Comparison of ENCODE assay signal across 8 cellular contexts in the genomic region with DNA sequence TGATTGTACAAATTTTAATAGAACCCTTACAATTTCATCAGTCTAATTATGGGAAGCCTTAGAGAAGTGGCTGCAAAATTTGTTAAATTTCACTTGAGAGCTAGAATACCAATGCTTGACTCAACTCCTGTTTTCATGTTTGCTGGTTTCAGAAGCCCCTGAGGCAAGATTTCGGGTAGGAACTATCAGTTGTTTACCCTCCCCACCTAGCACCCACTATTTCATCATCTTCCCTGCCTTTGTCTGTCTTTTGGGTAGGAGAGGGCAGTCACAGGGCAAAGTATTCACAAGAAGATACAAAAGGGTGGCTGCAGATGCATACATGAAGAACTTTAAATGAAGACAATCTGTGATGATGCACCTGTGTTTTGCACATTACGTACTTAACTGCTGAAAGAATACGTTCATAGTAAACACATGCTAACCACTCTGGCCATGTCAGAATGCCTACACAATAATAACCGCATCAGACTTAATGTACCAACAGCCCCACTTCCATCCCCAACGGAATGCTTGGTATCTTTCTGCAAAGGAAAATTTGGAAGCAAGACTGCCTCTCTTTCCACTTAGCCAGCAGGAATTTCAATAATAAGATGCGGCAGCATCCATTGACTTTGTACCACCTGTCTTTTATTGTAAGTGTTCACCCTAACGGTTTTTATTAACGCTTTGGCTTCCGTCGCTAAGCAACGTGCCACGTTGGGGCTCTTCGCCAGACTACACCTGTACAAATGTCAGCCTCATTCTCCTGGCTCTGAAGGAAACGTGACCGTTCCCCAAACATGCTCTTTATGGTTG. TPM values are rescaled to one million over a fixed set of nuclear protein-coding genes. Genes with fewer than 3 reads are reported as not detected.
A peak's percentile ranks its signal among the peaks of the same experiment; 100 is the strongest.
DNase-seq lines count a peak whose midpoint lies in the region; ATAC-seq and TF ChIP-seq lines count a peak whose summit lies in the region.

No MANE protein-coding gene starts in this region.

- no peaks in the 10 kb centered on the region for H3K9me3 ChIP-seq in Panc1 (ENCODE audit: control insufficient read depth, insufficient read depth, low read depth, low read length)

- H3K27ac ChIP-seq in Panc1 (ENCODE audit: low read length) = no peak overlapping the region

- CTCF ChIA-PET in activated CD4-positive, alpha-beta T cell treated with anti-CD3 and anti-CD28 coated beads, Interleukin-2, amount 10 ng/mL, durations not matched to agents 7 days and 5 days (lab: Charles Lee) = interaction anchor here (0.6 to 4.2 kb wide), 5 partner anchors 12 to 377 kb away, joined by 3 to 16 read pairs (median 5); no protein-coding TSS in a partner anchor
- CTCF ChIA-PET in Panc1 (lab: Charles Lee) = interaction anchor here (0.6 to 0.7 kb wide), 4 partner anchors 30 to 261 kb away, joined by 3 to 7 read pairs (median 3); no protein-coding TSS in a partner anchor

- H3K4me3 ChIP-seq in Panc1 (ENCODE audit: low read depth in 2 of 2, low read length in 2 of 2) = peak overlapping the region in 1 of 2 experiments; percentile 48; a peak in 2 of 4 replicates

- H3K4me1 ChIP-seq in Panc1 (ENCODE audit: control insufficient read depth, insufficient read depth, low read length) = peaks cover 4% of the 10 kb centered on the region; the same call in 1 of the 2 replicates

- in situ Hi-C loops in Panc1 (cut with HindIII; ENCODE audit: low pct_unique_long_range_greater_than_20kb, low sequenced_read_pairs) = no loop called here

- intact Hi-C loops in Panc1 (cut with micrococcal nuclease; ENCODE audit: unreplicated experiment) = no loop called here

- no peaks in the 10 kb centered on the region for H3K36me3 Mint-ChIP-seq in activated CD4-positive, alpha-beta T cell treated with anti-CD3 and anti-CD28 coated beads, Interleukin-2, amount 10 ng/mL, durations not matched to agents 7 days and 5 days (ENCODE audit: low read depth)
- H3K36me3 Mint-ChIP-seq in glutamatergic neuron (ENCODE audit: unreplicated experiment) = no peaks in the 10 kb centered on the region

- H3K27ac Mint-ChIP-seq in activated CD4-positive, alpha-beta T cell treated with anti-CD3 and anti-CD28 coated beads, Interleukin-2, amount 10 ng/mL, durations not matched to agents 7 days and 5 days = no peak overlapping the region
- peak overlapping the region; percentile 36 for H3K27ac Mint-ChIP-seq in glutamatergic neuron (ENCODE audit: unreplicated experiment)
- peak overlapping the region; percentile 86 to 91 for H3K27ac Mint-ChIP-seq in stimulated activated naive CD8-positive, alpha-beta T cell treated with anti-CD3 and anti-CD28 coated beads, Interleukin-15, amount 100 ng/mL, for 72 hours

- ATAC-seq in Panc1 (peak; percentile 31; the same call in 1 of the 2 replicates), GM21360 (IDR thresholded peaks at IDR 0.05; ENCODE audit: unreplicated experiment) (no peak)
- peak; percentile 64 for ATAC-seq in stimulated activated naive CD8-positive, alpha-beta T cell treated with anti-CD3 and anti-CD28 coated beads, Interleukin-15, amount 100 ng/mL, for 72 hours

- peaks cover 22% of the 10 kb centered on the region for H3K27me3 Mint-ChIP-seq in activated CD4-positive, alpha-beta T cell treated with anti-CD3 and anti-CD28 coated beads, Interleukin-2, amount 10 ng/mL, durations not matched to agents 7 days and 5 days
- peaks cover 2% of the 10 kb centered on the region for H3K27me3 Mint-ChIP-seq in glutamatergic neuron (ENCODE audit: unreplicated experiment)
- peaks cover 22% of the 10 kb centered on the region for H3K27me3 Mint-ChIP-seq in stimulated activated naive CD8-positive, alpha-beta T cell treated with anti-CD3 and anti-CD28 coated beads, Interleukin-15, amount 100 ng/mL, for 72 hours

- H3K9me3 Mint-ChIP-seq in activated CD4-positive, alpha-beta T cell treated with anti-CD3 and anti-CD28 coated beads, Interleukin-2, amount 10 ng/mL, durations not matched to agents 7 days and 5 days = no peaks in the 10 kb centered on the region
- no peaks in the 10 kb centered on the region for H3K9me3 Mint-ChIP-seq in glutamatergic neuron (ENCODE audit: unreplicated experiment)
- H3K9me3 Mint-ChIP-seq in stimulated activated naive CD8-positive, alpha-beta T cell treated with anti-CD3 and anti-CD28 coated beads, Interleukin-15, amount 100 ng/mL, for 72 hours = no peaks in the 10 kb centered on the region

- no peak for TF ChIP-seq CTCF in Panc1 (IDR thresholded peaks at IDR 0.05)
- no peak for TF ChIP-seq CTCF in glutamatergic neuron (IDR thresholded peaks at IDR 0.05; ENCODE audit: partially characterized antibody, unreplicated experiment)

- no peak for DNase-seq in activated CD4-positive, alpha-beta T cell treated with anti-CD3 and anti-CD28 coated beads, Interleukin-2, amount 10 ng/mL, durations not matched to agents 7 days and 5 days
- no peak for DNase-seq in activated CD4-positive, alpha-beta T cell treated with anti-CD3 and anti-CD28 coated beads, Interleukin-2, amount 50 U/mL, for 4 hours
- DNase-seq in Panc1 (ENCODE audit: low read depth, low spot score) (no peak), glutamatergic neuron (no peak), NK-92 (lab: John Stamatoyannopoulos, UW; ENCODE audit: unreplicated experiment) (no peak)
- no peak for DNase-seq in stimulated activated naive CD8-positive, alpha-beta T cell treated with anti-CD3 and anti-CD28 coated beads, Interleukin-15, amount 100 ng/mL, for 72 hours
- no peak for DNase-seq in stimulated activated CD4-positive, alpha-beta T cell treated with anti-CD3 and anti-CD28 coated beads, Interleukin-15, amount 100 ng/mL, for 24 hours

- peaks cover 21% of the 10 kb centered on the region for H3K4me1 Mint-ChIP-seq in activated CD4-positive, alpha-beta T cell treated with anti-CD3 and anti-CD28 coated beads, Interleukin-2, amount 10 ng/mL, durations not matched to agents 7 days and 5 days
- H3K4me1 Mint-ChIP-seq in glutamatergic neuron (ENCODE audit: low read depth, unreplicated experiment) = peaks cover 4% of the 10 kb centered on the region
- H3K4me1 Mint-ChIP-seq in stimulated activated naive CD8-positive, alpha-beta T cell treated with anti-CD3 and anti-CD28 coated beads, Interleukin-15, amount 100 ng/mL, for 72 hours = peaks cover 25% of the 10 kb centered on the region

- POLR2A ChIA-PET in activated CD4-positive, alpha-beta T cell treated with anti-CD3 and anti-CD28 coated beads, Interleukin-2, amount 10 ng/mL, durations not matched to agents 7 days and 5 days (lab: Charles Lee) = no interaction called here
- POLR2A ChIA-PET in Panc1 (lab: Charles Lee) = no interaction called here

- no peaks in the 10 kb centered on the region for H3K36me3 ChIP-seq in Panc1 (ENCODE audit: control insufficient read depth, insufficient read depth, low read length)

- H3K27me3 ChIP-seq in Panc1 (ENCODE audit: control insufficient read depth, insufficient read depth, low read length) = no peaks in the 10 kb centered on the region

- H3K4me3 Mint-ChIP-seq in activated CD4-positive, alpha-beta T cell treated with anti-CD3 and anti-CD28 coated beads, Interleukin-2, amount 10 ng/mL, durations not matched to agents 7 days and 5 days = peak overlapping the region; percentile 73
- H3K4me3 Mint-ChIP-seq in glutamatergic neuron (ENCODE audit: unreplicated experiment) = peak overlapping the region; percentile 78
- peak overlapping the region; percentile 86 to 88 for H3K4me3 Mint-ChIP-seq in stimulated activated naive CD8-positive, alpha-beta T cell treated with anti-CD3 and anti-CD28 coated beads, Interleukin-15, amount 100 ng/mL, for 72 hours

- no TSS peak for BruUV-seq in Panc1 (replicated peaks; lab: Mats Ljungman, UMichigan)

RNA-seq across cellular contexts. Expression of gene TPT1, which starts 30.4 kb away (rescaled TPM):
- 1,000 to 10,000 TPM; 4,825 to 5,097 TPM for total RNA-seq in activated CD4-positive, alpha-beta T cell treated with anti-CD3 and anti-CD28 coated beads, Interleukin-2, amount 10 ng/mL, durations not matched to agents 7 days and 5 days
- 939 TPM for total RNA-seq in Panc1 (2021; ENCODE audit: unreplicated experiment)
- polyA plus RNA-seq in Panc1 (2012; ENCODE audit: insufficient read length) = 1,185 TPM
- 1,515 TPM for total RNA-seq in glutamatergic neuron (ENCODE audit: unreplicated experiment)
